ENCODE assay signal across 1 cellular context in genomic region chr15:55737373-55737772, GRCh38.
TF ChIP-seq lines count a peak whose summit lies in the region.

No MANE protein-coding gene starts in this region.

TF ChIP-seq in K562, 482 proteins besides CTCF, POLR2A, EP300 and RAD21 (continued from another document):
- TF ChIP-seq NFRKB (IDR thresholded peaks at IDR 0.05; ENCODE audit: low read depth) (no peak), TAF9B (IDR thresholded peaks at IDR 0.05; ENCODE audit: partially characterized antibody) (no peak), MAZ (CRISPR knock-in tag; conservative IDR thresholded peaks at IDR 0.05 in 1 of 2, IDR thresholded peaks at IDR 0.05 in 1 of 2) (no peak), SFPQ (IDR thresholded peaks at IDR 0.05; ENCODE audit: low read depth, low read length) (no peak), CCNT2 (IDR thresholded peaks at IDR 0.05; ENCODE audit: borderline replicate concordance, extremely low read depth, insufficient read length, low read depth, low read length) (no peak), REST (CRISPR knock-in tag; IDR thresholded peaks at IDR 0.05; ENCODE audit: low read depth) (no peak), E2F8 (IDR thresholded peaks at IDR 0.05; ENCODE audit: low read depth, partially characterized antibody) (no peak)
TF ChIP-seq in K562: peak in this region for 0.
